In the genomic region with DNA sequence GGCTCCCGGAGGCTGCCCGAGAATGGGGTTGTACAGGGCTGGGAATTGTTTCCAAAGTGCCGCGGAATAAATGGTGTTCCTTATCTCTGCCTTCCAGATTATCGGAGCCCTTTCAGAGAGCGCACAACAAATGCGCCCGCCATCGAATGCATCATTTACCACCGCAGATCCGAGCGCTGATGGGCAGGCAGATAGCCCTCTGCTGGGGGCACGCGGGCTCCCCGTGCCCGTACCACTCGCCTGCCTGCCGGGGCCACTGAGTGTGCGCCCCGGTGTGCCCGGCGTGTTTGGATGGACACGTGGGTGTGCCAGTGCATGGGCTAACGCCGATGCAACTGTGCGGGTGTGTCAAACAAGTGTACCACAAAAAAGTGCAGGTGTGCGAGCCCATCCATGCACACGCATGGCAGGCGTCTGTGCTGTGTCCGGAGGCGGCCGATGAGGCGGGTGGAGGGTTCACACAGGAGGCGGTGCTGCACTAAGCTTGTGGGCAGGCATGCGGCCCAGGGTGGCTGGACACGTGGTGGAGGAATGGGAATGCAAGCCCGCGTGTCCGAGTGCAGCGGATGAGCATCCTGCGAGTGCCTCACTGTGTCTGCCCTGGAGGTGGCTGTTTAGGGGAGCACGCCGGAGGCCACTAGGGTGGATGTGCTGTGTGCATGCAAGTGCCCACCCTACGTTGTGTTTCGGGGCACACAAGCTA, we compare ENCODE assay signal across 8 cellular contexts. TPM values are rescaled to one million over a fixed set of nuclear protein-coding genes. Genes with fewer than 3 reads are reported as not detected.
DNase-seq lines count a peak whose midpoint lies in the region; ATAC-seq and TF ChIP-seq lines count a peak whose summit lies in the region.

No MANE protein-coding gene starts in this region.

- H3K27me3 ChIP-seq in KMS-11 (ENCODE audit: insufficient read depth, low read depth) = peaks cover 37% of the 10 kb centered on the region

- H3K4me2 ChIP-seq in KMS-11 = peak overlapping the region; percentile 56; the same call in 1 of the 2 replicates

- peak overlapping the region; percentile 41 for H3K4me3 ChIP-seq in AG09309 (ENCODE audit: control insufficient read depth, low read depth, low read length)
- no peak overlapping the region for H3K4me3 ChIP-seq in KMS-11 (IDR thresholded peaks at IDR 0.05; ENCODE audit: insufficient read depth, low read depth, low read length)

- H3K4me1 ChIP-seq in KMS-11 (ENCODE audit: low read depth, poor library complexity, severe bottlenecking) = no peaks in the 10 kb centered on the region

- TF ChIP-seq CTCF in AG09309 (IDR thresholded peaks at IDR 0.05; ENCODE audit: control insufficient read depth, insufficient read depth, low read depth, low read length, missing control alignments) = no peak
- no peak for TF ChIP-seq CTCF in KMS-11 (conservative IDR thresholded peaks at IDR 0.05; ENCODE audit: low read depth, low read length)
- TF ChIP-seq CTCF in chondrocyte (IDR thresholded peaks at IDR 0.05) = no peak

- H3K9ac ChIP-seq in KMS-11 = no peak overlapping the region

- DNase-seq in AG09309 (ENCODE audit: low read depth) (no peak), chondrocyte (ENCODE audit: low spot score) (peak; percentile 93), SIG-M5 treated with dmso at 0.1 percent for 504 hours (lab: John Stamatoyannopoulos, UW; ENCODE audit: unreplicated experiment) (no peak), SKM-1 treated with dmso at 0.1 percent for 144 hours (lab: John Stamatoyannopoulos, UW; ENCODE audit: unreplicated experiment) (no peak)
- no peak for DNase-seq in naive thymus-derived CD8-positive, alpha-beta T cell

- no peak overlapping the region for H3K27ac ChIP-seq in KMS-11

- POLR2A ChIA-PET in naive thymus-derived CD8-positive, alpha-beta T cell (lab: Charles Lee) = interaction anchor here (0.8 kb wide), 1 partner anchor 12 kb away, joined by 3 read pairs; no protein-coding TSS in a partner anchor

- peaks cover 2% of the 10 kb centered on the region for H3K36me3 Mint-ChIP-seq in chondrocyte (ENCODE audit: low read depth)
- H3K36me3 Mint-ChIP-seq in naive thymus-derived CD8-positive, alpha-beta T cell = no peaks in the 10 kb centered on the region

- H3K27ac Mint-ChIP-seq in chondrocyte (ENCODE audit: unreplicated experiment) = no peak overlapping the region
- H3K27ac Mint-ChIP-seq in naive thymus-derived CD8-positive, alpha-beta T cell = peak overlapping the region in 1 of 10 donors; percentile 15

- H3K4me1 Mint-ChIP-seq in chondrocyte (ENCODE audit: low read depth) = peaks cover 17% of the 10 kb centered on the region
- H3K4me1 Mint-ChIP-seq in naive thymus-derived CD8-positive, alpha-beta T cell = peaks cover 9 to 19% (median 15%) of the 10 kb centered on the region in 4 donors

- no peaks in the 10 kb centered on the region for H3K36me3 ChIP-seq in KMS-11 (ENCODE audit: insufficient read depth)

- H3K27me3 Mint-ChIP-seq in chondrocyte (ENCODE audit: low read depth) = peaks cover 51% of the 10 kb centered on the region
- H3K27me3 Mint-ChIP-seq in naive thymus-derived CD8-positive, alpha-beta T cell = peaks cover 35 to 89% (median 51%) of the 10 kb centered on the region in 5 donors

- ATAC-seq in naive thymus-derived CD8-positive, alpha-beta T cell = no peak
- no peak for ATAC-seq in activated CD4-positive, CD25-positive, alpha-beta regulatory T cell treated with anti-CD3 and anti-CD28 coated beads, Interleukin-2, amount 50 U/mL, for 24 hours
- no peak for ATAC-seq in HG03469 (IDR thresholded peaks at IDR 0.05; ENCODE audit: unreplicated experiment)

- no peaks in the 10 kb centered on the region for H3K9me3 Mint-ChIP-seq in chondrocyte (ENCODE audit: low read depth)
- no peaks in the 10 kb centered on the region for H3K9me3 Mint-ChIP-seq in naive thymus-derived CD8-positive, alpha-beta T cell

- H2AFZ ChIP-seq in KMS-11 (ENCODE audit: low read depth) = peak overlapping the region; percentile 87

- H4K20me1 ChIP-seq in KMS-11 (ENCODE audit: insufficient read depth) = no peaks in the 10 kb centered on the region

- H3K4me3 Mint-ChIP-seq in chondrocyte (ENCODE audit: unreplicated experiment) = peak overlapping the region; percentile 71
- peak overlapping the region; percentile 72 to 89 (median 80) for H3K4me3 Mint-ChIP-seq in naive thymus-derived CD8-positive, alpha-beta T cell

- H3K79me2 ChIP-seq in KMS-11 (ENCODE audit: insufficient read depth, low read depth) = no peaks in the 10 kb centered on the region

RNA-seq across cellular contexts. Expression of gene GATA2, which starts 3.8 kb away (rescaled TPM):
- total RNA-seq in chondrocyte = 0.10 to 0.44 TPM in 2 of 3 replicates, not detected in the other
- not detected for total RNA-seq in naive thymus-derived CD8-positive, alpha-beta T cell
- not detected for polyA plus RNA-seq in naive thymus-derived CD8-positive, alpha-beta T cell

RNA-seq across cellular contexts. Expression of gene DNAJB8, which starts 30.1 kb away (rescaled TPM):
- total RNA-seq in chondrocyte = not detected in 3 replicates
- not detected for total RNA-seq in naive thymus-derived CD8-positive, alpha-beta T cell
- polyA plus RNA-seq in naive thymus-derived CD8-positive, alpha-beta T cell = not detected
